In the genomic region with DNA sequence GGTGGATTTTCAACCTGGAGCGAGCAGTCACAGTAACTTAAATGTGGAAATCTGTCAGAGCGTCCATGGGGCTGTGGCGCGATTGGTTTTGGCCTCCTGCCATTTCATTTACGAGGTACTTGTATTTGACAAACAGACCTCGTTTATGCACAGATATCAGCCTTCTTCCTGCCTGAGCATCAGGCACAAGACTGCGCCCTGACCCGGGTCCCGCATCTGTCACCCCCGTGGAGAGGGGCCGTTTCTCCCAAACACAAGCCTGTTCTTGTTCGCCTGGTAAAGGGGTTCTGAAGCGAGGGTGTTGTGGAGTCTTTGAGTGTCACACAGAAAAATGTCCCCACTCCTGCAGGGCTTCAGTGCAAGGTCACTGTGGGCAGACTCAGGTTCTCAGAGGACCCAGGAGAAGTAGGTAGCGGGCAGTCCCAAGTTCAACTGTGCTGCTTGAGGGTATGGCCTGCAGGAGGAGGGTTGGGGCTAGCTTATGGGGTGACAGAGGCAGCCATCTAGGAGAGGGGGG, we compare ENCODE assay signal across 24 cellular contexts.
DNase-seq lines count a peak whose midpoint lies in the region; ATAC-seq, FAIRE-seq and TF ChIP-seq lines count a peak whose summit lies in the region.
"Had no signal": no experiment of that assay in that cellular context is flagged by ENCODE, and none has a peak within 500 bp of the region (broad histone marks: within the 10 kb centered on the region; RNA-seq: fewer than 3 reads in every experiment).

No MANE protein-coding gene starts in this region.

- WGBS in H1 (ENCODE audit: extremely low coverage in 1 of 2, insufficient coverage in 1 of 2, insufficient read length in 1 of 2, insufficient replicate concordance in 2 of 2, low coverage in 1 of 2, low lambda C conversion rate in 2 of 2, missing lambda C conversion rate in 1 of 2), 2 experiments, result 90% methylated on average over 14 of the region's 14 CpGs; no CpG with 5 or more reads in 1 of the 2 experiments

- peak; percentile 70 for DNase-seq in DMS153 treated with DMSO at 0.1 percent for 48 hours (lab: John Stamatoyannopoulos, UW; ENCODE audit: unreplicated experiment)
- peak; percentile 85 for DNase-seq in NCI-H1105 treated with DMSO at 0.1 percent for 48 hours (lab: John Stamatoyannopoulos, UW)
- DNase-seq in NCI-H748 (lab: John Stamatoyannopoulos, UW; ENCODE audit: unreplicated experiment), result peak; percentile 88
- no peak for DNase-seq in H1 (ENCODE audit: low read depth in 1 of 2, low spot score in 2 of 2)
- no peak for DNase-seq in effector memory CD8-positive, alpha-beta T cell
- DNase-seq in COLO829 (ENCODE audit: low spot score), result no peak
- DNase-seq in LoVo (ENCODE audit: low spot score), result no peak
- no peak for DNase-seq in NCI-H345 (lab: John Stamatoyannopoulos, UW)
- DNase-seq: DND-41, HCEC 1CT, MG63, NCI-H1436 treated with DMSO at 0.1 percent for 48 hours, NCI-H1930, NCI-H82, OCI-M1, T-helper 2 cell had no signal

- CTCF ChIA-PET in H1 (lab: Charles Lee; ENCODE audit: partially characterized antibody), result interaction anchor here (1.6 kb wide), 1 partner anchor 11 kb away, joined by 4 read pairs; no protein-coding TSS in a partner anchor

- POLR2A ChIA-PET in H1 (lab: Charles Lee; ENCODE audit: partially characterized antibody), result no interaction called here

- no peaks in the 10 kb centered on the region for H3K79me1 ChIP-seq in H1 (ENCODE audit: low read depth, low read length)

- no peak overlapping the region for H4K91ac ChIP-seq in H1 (replicated peaks; ENCODE audit: insufficient read length, low read length)

- H4K8ac ChIP-seq in H1 (ENCODE audit: extremely low read depth, insufficient read depth, low read length), result peak overlapping the region; percentile 3; the same call in 1 of the 2 replicates

- no peak overlapping the region for H3K4me3 Mint-ChIP-seq in effector memory CD8-positive, alpha-beta T cell
- H3K4me3 Mint-ChIP-seq: GM23338, IgD-negative memory B cell had no signal

- H3K79me2 ChIP-seq in H1 (ENCODE audit: control insufficient read depth in 1 of 2, insufficient read depth in 2 of 2, low read length in 2 of 2), result no peaks in the 10 kb centered on the region

- no peaks in the 10 kb centered on the region for H3K4me1 ChIP-seq in H1 (replicated peaks in 1 of 4; ENCODE audit: control insufficient read depth in 3 of 4, insufficient read depth in 4 of 4, low read length in 3 of 4)

- H2BK12ac ChIP-seq in H1 (ENCODE audit: low read depth, low read length), result no peak overlapping the region

- H2BK5ac ChIP-seq in H1 (ENCODE audit: low read depth, low read length), result no peak overlapping the region

- no peak for FAIRE-seq in H1 (lab: Jason Lieb, UNC)
- FAIRE-seq: A204.1, D721Med, GM12891, RCC 7860 had no signal

- no peak for ATAC-seq in effector memory CD8-positive, alpha-beta T cell (replicated peaks)
- ATAC-seq: GM23338 had no signal

- H3K4me3 ChIP-seq in H1 (ENCODE audit: extremely low read depth in 1 of 4, insufficient read depth in 2 of 4, low read depth in 3 of 4, low read length in 4 of 4), result no peak overlapping the region
- H3K4me3 ChIP-seq: GM23338, MG63, SK-N-MC had no signal

- no peak overlapping the region for H2BK15ac ChIP-seq in H1 (ENCODE audit: low read length)

- TF ChIP-seq RAD21 in H1 (IDR thresholded peaks at IDR 0.05 in 1 of 2, conservative IDR thresholded peaks at IDR 0.05 in 1 of 2; ENCODE audit: low read depth in 2 of 2, low read length in 2 of 2), result no peak

- TF ChIP-seq POLR2A in H1 (IDR thresholded peaks at IDR 0.05; ENCODE audit: control extremely low read depth in 1 of 2, low read depth in 2 of 2, low read length in 2 of 2), result no peak

- no peak overlapping the region for H3K23ac ChIP-seq in H1 (ENCODE audit: insufficient read length)

- no peak overlapping the region for H3K14ac ChIP-seq in H1 (ENCODE audit: insufficient read length)

- H3K4me2 ChIP-seq in H1 (ENCODE audit: insufficient read depth in 1 of 2, low read depth in 2 of 2, low read length in 2 of 2), result no peak overlapping the region
- H3K4me2 ChIP-seq: GM23338 had no signal

- no peak overlapping the region for H3K27ac ChIP-seq in H1 (ENCODE audit: low read depth, low read length)
- H3K27ac ChIP-seq: C4-2B, SK-N-MC had no signal

- no peaks in the 10 kb centered on the region for H3K23me2 ChIP-seq in H1 (ENCODE audit: low read depth, low read length)

- H2BK20ac ChIP-seq in H1 (ENCODE audit: low read length), result no peak overlapping the region

- peaks cover 12 to 22% of the 10 kb centered on the region in 2 donors for H3K27me3 Mint-ChIP-seq in effector memory CD8-positive, alpha-beta T cell

- no peak overlapping the region for H3K9ac ChIP-seq in H1 (replicated peaks in 1 of 4; ENCODE audit: extremely low read depth in 1 of 4, low read depth in 3 of 4, low read length in 3 of 4)

- H3K27ac Mint-ChIP-seq in effector memory CD8-positive, alpha-beta T cell, result no peak overlapping the region
- H3K27ac Mint-ChIP-seq: GM23338, IgD-negative memory B cell had no signal

- H3K4me1 Mint-ChIP-seq in effector memory CD8-positive, alpha-beta T cell (ENCODE audit: low read depth in 2 of 2), result no peaks in the 10 kb centered on the region
- H3K4me1 Mint-ChIP-seq: GM23338, IgD-negative memory B cell had no signal

- H3K18ac ChIP-seq in H1 (ENCODE audit: extremely low read depth, low read length), result no peak overlapping the region

- no peak overlapping the region for H2BK120ac ChIP-seq in H1 (replicated peaks; ENCODE audit: low read depth, low read length)

- H3K9me3 ChIP-seq in H1 (ENCODE audit: insufficient read depth in 2 of 2, low read depth in 1 of 2, low read length in 1 of 2), result no peaks in the 10 kb centered on the region; a peak in 1 of 4 replicates
- H3K9me3 ChIP-seq: MG63 had no signal

- H3K4ac ChIP-seq in H1 (replicated peaks; ENCODE audit: insufficient read length, low read depth, low read length), result no peak overlapping the region

- H3K9me3 Mint-ChIP-seq in effector memory CD8-positive, alpha-beta T cell, result no peaks in the 10 kb centered on the region
- H3K9me3 Mint-ChIP-seq: GM23338 had no signal

- no peak for TF ChIP-seq EP300 in H1 (IDR thresholded peaks at IDR 0.05; ENCODE audit: borderline replicate concordance in 1 of 2, low read depth in 2 of 2, low read length in 2 of 2)

- no peak overlapping the region for H3K56ac ChIP-seq in H1 (replicated peaks; ENCODE audit: insufficient read length, low read depth, low read length)

- no peaks in the 10 kb centered on the region for H4K20me1 ChIP-seq in H1 (replicated peaks in 1 of 2; ENCODE audit: control insufficient read depth in 1 of 2, insufficient read depth in 2 of 2, low read length in 2 of 2)

- no peaks in the 10 kb centered on the region for H3K27me3 ChIP-seq in H1 (replicated peaks in 1 of 4; ENCODE audit: control insufficient read depth in 3 of 4, extremely low read depth in 1 of 4, insufficient read depth in 3 of 4, low read length in 3 of 4)

- no peaks in the 10 kb centered on the region for H3K36me3 ChIP-seq in H1 (ENCODE audit: control insufficient read depth in 2 of 4, insufficient read depth in 4 of 4, low read length in 3 of 4)
- H3K36me3 ChIP-seq: MG63 had no signal

- TF ChIP-seq CTCF in H1 (IDR thresholded peaks at IDR 0.05; ENCODE audit: control extremely low read depth in 1 of 3, insufficient read depth in 1 of 3, low read depth in 1 of 3, low read length in 3 of 3), result no peak

- H4K5ac ChIP-seq in H1 (ENCODE audit: insufficient read length, low read depth, low read length), result no peak overlapping the region

- H2AFZ ChIP-seq in H1 (ENCODE audit: low read length), result no peak overlapping the region
- H2AFZ ChIP-seq: GM23338 had no signal

- H2AK5ac ChIP-seq in H1 (ENCODE audit: low read depth, low read length), result no peak overlapping the region

- H3K36me3 Mint-ChIP-seq in effector memory CD8-positive, alpha-beta T cell (ENCODE audit: insufficient read depth), result no peaks in the 10 kb centered on the region
- H3K36me3 Mint-ChIP-seq: IgD-negative memory B cell had no signal

TF ChIP-seq in H1, 55 proteins besides CTCF, POLR2A, EP300 and RAD21 (continues in another document):
- TF ChIP-seq FOSL1 (IDR thresholded peaks at IDR 0.05; ENCODE audit: insufficient read depth, low read depth, low read length) (no peak), POLR2AphosphoS5 (IDR thresholded peaks at IDR 0.05; ENCODE audit: low read depth, low read length) (no peak), BACH1 (IDR thresholded peaks at IDR 0.05; ENCODE audit: low read length) (no peak), KDM4A (IDR thresholded peaks at IDR 0.05; ENCODE audit: low read depth, low read length, severe bottlenecking) (no peak), MAFK (IDR thresholded peaks at IDR 0.05; ENCODE audit: low read depth, low read length) (no peak), KDM5A (IDR thresholded peaks at IDR 0.05; ENCODE audit: low read length) (no peak), JUN (IDR thresholded peaks at IDR 0.05; ENCODE audit: low read depth, low read length) (no peak), HDAC6 (IDR thresholded peaks at IDR 0.05; ENCODE audit: low read depth, low read length) (no peak), TAF1 (IDR thresholded peaks at IDR 0.05; ENCODE audit: low read depth, low read length) (no peak), CHD2 (IDR thresholded peaks at IDR 0.05; ENCODE audit: low read length) (no peak), SUZ12 (IDR thresholded peaks at IDR 0.05; ENCODE audit: low read length) (no peak), GTF2F1 (IDR thresholded peaks at IDR 0.05; ENCODE audit: borderline replicate concordance, low read depth, low read length) (no peak), ASH2L (IDR thresholded peaks at IDR 0.05; ENCODE audit: low read length) (no peak)
- TF ChIP-seq, protein P1, sequence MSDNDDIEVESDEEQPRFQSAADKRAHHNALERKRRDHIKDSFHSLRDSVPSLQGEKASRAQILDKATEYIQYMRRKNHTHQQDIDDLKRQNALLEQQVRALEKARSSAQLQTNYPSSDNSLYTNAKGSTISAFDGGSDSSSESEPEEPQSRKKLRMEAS (IDR thresholded peaks at IDR 0.05), result no peak

Comparison
In these comparisons a context has a peak if more than half of its experiments do, and no peak if none do; other contexts are left out.
1. DNase-seq: peak in DMS153 treated with DMSO at 0.1 percent for 48 hours (single experiment), NCI-H1105 treated with DMSO at 0.1 percent for 48 hours (single experiment) and NCI-H748 (single experiment); none in H1 (0 of 2), effector memory CD8-positive, alpha-beta T cell (0 of 3), COLO829 (single experiment), LoVo (single experiment) and NCI-H345 (single experiment).